Comparison of ENCODE assay signal across 10 cellular contexts in the genomic region with DNA sequence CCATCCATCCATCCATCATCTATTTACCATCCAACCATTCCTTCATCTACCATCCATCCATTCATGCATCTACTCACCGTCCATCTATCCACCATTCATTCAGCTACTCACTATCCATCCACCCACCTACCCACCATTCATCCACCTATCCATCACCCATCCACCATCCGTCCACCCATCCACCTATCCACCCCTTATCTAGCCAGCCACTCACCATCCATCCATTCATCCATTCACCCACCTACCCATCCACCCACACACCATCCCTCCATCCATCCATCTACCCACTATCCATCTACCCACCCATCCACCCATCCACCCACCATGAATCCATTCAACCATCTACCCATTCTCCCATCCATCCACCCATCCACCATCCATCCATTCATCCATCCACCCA. TPM values are rescaled to one million over a fixed set of nuclear protein-coding genes. Genes with fewer than 3 reads are reported as not detected.
"Had no signal": no experiment of that assay in that cellular context is flagged by ENCODE, and none has a peak within 500 bp of the region (broad histone marks: within the 10 kb centered on the region; RNA-seq: fewer than 3 reads in every experiment).

No MANE protein-coding gene starts in this region.

- H3K27ac ChIP-seq: GM23248, HL-60, KMS-11 had no signal

- H3K9ac ChIP-seq: GM23248, KMS-11 had no signal

- H2AFZ ChIP-seq: GM23248 had no signal

- H3K4me2 ChIP-seq: KMS-11 had no signal

- DNase-seq: GM23248, H9, HCEC 1CT, HFFc6, IMR-90, KBM-7 had no signal

- FAIRE-seq: H54 had no signal

- H3K4me3 ChIP-seq: GM23248 had no signal

RNA-seq across cellular contexts. Expression of a gene that starts 26.6 kb away (rescaled TPM):
- total RNA-seq: GM23248, H9, HFFc6, HT1080, IMR-90 had no signal
- polyA plus RNA-seq: GM23248, IMR-90 had no signal
